Comparison of ENCODE assay signal across 8 cellular contexts in genomic region chr19:55643003-55643732, GRCh38. TPM values are rescaled to one million over a fixed set of nuclear protein-coding genes. Genes with fewer than 3 reads are reported as not detected.
A peak's percentile ranks its signal among the peaks of the same experiment; 100 is the strongest.
DNase-seq lines count a peak whose midpoint lies in the region; ATAC-seq and TF ChIP-seq lines count a peak whose summit lies in the region.

ZNF581 (plus strand) TSS chr19:55643649; CDS start chr19:55644572, 923 bp downstream.

- peak; percentile 54 for DNase-seq in NCI-H82 treated with DMSO at 0.1 percent for 48 hours (lab: John Stamatoyannopoulos, UW; ENCODE audit: unreplicated experiment)
- DNase-seq in activated CD4-positive, alpha-beta memory T cell treated with anti-CD3 and anti-CD28 coated beads for 36 hours, result peak; percentile 90
- peak; percentile 70 to 95 for DNase-seq in lower leg skin (ENCODE audit: low spot score in 2 of 2)
- peak; percentile 85 for DNase-seq in stimulated activated CD4-positive, alpha-beta T cell treated with anti-CD3 and anti-CD28 coated beads, Interleukin-4, amount 100 ng/mL, for 24 hours

- ATAC-seq in HG03135 (IDR thresholded peaks at IDR 0.05; ENCODE audit: unreplicated experiment), result peak; percentile 36
- no peak for ATAC-seq in GM21367 (IDR thresholded peaks at IDR 0.05; ENCODE audit: unreplicated experiment)

- peaks cover 48% of the 10 kb centered on the region for H3K4me1 Mint-ChIP-seq in activated CD4-positive, alpha-beta memory T cell treated with anti-CD3 and anti-CD28 coated beads for 36 hours (ENCODE audit: low read depth)

- H3K9me3 ChIP-seq in ES-I3 (ENCODE audit: control insufficient read depth, insufficient read depth, low read length), result no peaks in the 10 kb centered on the region
- no peaks in the 10 kb centered on the region for H3K9me3 ChIP-seq in duodenal mucosa (ENCODE audit: control insufficient read depth in 1 of 2, low read length in 2 of 2)

- H3K27ac Mint-ChIP-seq in activated CD4-positive, alpha-beta memory T cell treated with anti-CD3 and anti-CD28 coated beads for 36 hours, result peak within 1 kb of the TSS; percentile 98

- no peak for TF ChIP-seq POLR2A in lower leg skin (IDR thresholded peaks at IDR 0.05)

- H3K27ac ChIP-seq in duodenal mucosa (ENCODE audit: low read depth, low read length), result peak within 1 kb of the TSS; percentile 23

- no peak for TF ChIP-seq CTCF in lower leg skin (IDR thresholded peaks at IDR 0.05)

- CTCF ChIA-PET in activated CD4-positive, alpha-beta memory T cell treated with anti-CD3 and anti-CD28 coated beads for 36 hours (lab: Charles Lee), result interaction anchor here (0.6 to 2.0 kb wide), 4 partner anchors 9 to 19 kb away, joined by 4 to 28 read pairs (median 14); partner anchors contain the start of genes U2AF2 and ZNF784

- H3K4me1 ChIP-seq in ES-I3 (ENCODE audit: insufficient read depth, low read length), result no peaks in the 10 kb centered on the region; the same call in 1 of the 2 replicates
- H3K4me1 ChIP-seq in duodenal mucosa (ENCODE audit: control insufficient read depth in 1 of 2, insufficient read depth in 2 of 2, low read length in 2 of 2), result peaks cover 32 to 49% of the 10 kb centered on the region in 2 donors

- H3K9me3 Mint-ChIP-seq in activated CD4-positive, alpha-beta memory T cell treated with anti-CD3 and anti-CD28 coated beads for 36 hours, result peaks cover 2% of the 10 kb centered on the region

- POLR2A ChIA-PET in activated CD4-positive, alpha-beta memory T cell treated with anti-CD3 and anti-CD28 coated beads for 36 hours (lab: Charles Lee), result interaction anchor here (0.7 to 2.6 kb wide), 5 partner anchors 10 to 389 kb away, joined by 3 to 19 read pairs (median 3); partner anchors contain the start of genes U2AF2 and ZNF865

- H3K36me3 ChIP-seq in ES-I3 (ENCODE audit: insufficient read depth, low read length), result peaks cover 9% of the 10 kb centered on the region
- H3K36me3 ChIP-seq in duodenal mucosa (ENCODE audit: control insufficient read depth in 1 of 2, insufficient read depth in 2 of 2, low read length in 2 of 2), result peaks cover 9 to 14% of the 10 kb centered on the region in 2 donors

- intact Hi-C loops in activated CD4-positive, alpha-beta memory T cell treated with anti-CD3 and anti-CD28 coated beads for 36 hours (cut with micrococcal nuclease), result loop anchor here (1.0 to 5.0 kb wide), 5 partner anchors 8 to 386 kb away; partner anchors contain the start of genes PPP6R1, RPL28, TMEM238 and ZNF865
- intact Hi-C loops in lower leg skin (cut with DNase I; ENCODE audit: low total_unique reads), result loop anchor here (5.0 kb wide), 1 partner anchor 236 kb away; the partner anchor contains the start of gene UBE2S

- no peaks in the 10 kb centered on the region for H3K27me3 Mint-ChIP-seq in activated CD4-positive, alpha-beta memory T cell treated with anti-CD3 and anti-CD28 coated beads for 36 hours

- H3K27me3 ChIP-seq in duodenal mucosa (ENCODE audit: control insufficient read depth in 1 of 2, insufficient read depth in 2 of 2, low read length in 2 of 2), result no peaks in the 10 kb centered on the region

- H3K4me3 ChIP-seq in duodenal mucosa (ENCODE audit: low read depth in 1 of 2, low read length in 2 of 2), result peak within 1 kb of the TSS; percentile 65 to 91
- H3K4me3 ChIP-seq in lower leg skin (ENCODE audit: low read depth, poor library complexity, severe bottlenecking), result peak within 1 kb of the TSS; percentile 49

- peak within 1 kb of the TSS; percentile 89 for H3K9ac ChIP-seq in ES-I3 (ENCODE audit: low read depth, low read length)
- peak within 1 kb of the TSS; percentile 62 to 81 for H3K9ac ChIP-seq in duodenal mucosa (ENCODE audit: low read depth in 1 of 2, low read length in 2 of 2)

- 2% methylated on average over 42 of the region's 42 CpGs for WGBS in lower leg skin, 2 donors

- H3K4me3 Mint-ChIP-seq in activated CD4-positive, alpha-beta memory T cell treated with anti-CD3 and anti-CD28 coated beads for 36 hours, result peak within 1 kb of the TSS; percentile 85

- peaks cover 24% of the 10 kb centered on the region for H3K36me3 Mint-ChIP-seq in activated CD4-positive, alpha-beta memory T cell treated with anti-CD3 and anti-CD28 coated beads for 36 hours

RNA-seq across cellular contexts. Expression of gene ZNF581, which starts in this region (rescaled TPM):
- 10 to 100 TPM; 19.2 to 20.1 TPM for total RNA-seq in activated CD4-positive, alpha-beta memory T cell treated with anti-CD3 and anti-CD28 coated beads for 36 hours
- 10 to 100 TPM; 20.1 to 27.3 (median 22.8) TPM for total RNA-seq in lower leg skin
